ENCODE assay signal across 8 cellular contexts in genomic region chr12:56258068-56258819, GRCh38. TPM values are rescaled to one million over a fixed set of nuclear protein-coding genes. Genes with fewer than 3 reads are reported as not detected.
DNase-seq lines count a peak whose midpoint lies in the region; ATAC-seq, FAIRE-seq and TF ChIP-seq lines count a peak whose summit lies in the region.

Gene ANKRD52 (minus strand): TSS chr12:56258384. CDS start chr12:56258269, 115 bp downstream.

- no peaks in the 10 kb centered on the region for H3K9me3 ChIP-seq in psoas muscle

- H3K9me3 Mint-ChIP-seq in T-helper 1 cell treated with Interleukin-12 subunit alpha and Interleukin-12 subunit beta and Interleukin-4 antibody, amounts not matched to agents 30 μg/mL and 1 μg/mL, for 36 hours, result no peaks in the 10 kb centered on the region

- ATAC-seq in HG02610 (IDR thresholded peaks at IDR 0.05; ENCODE audit: unreplicated experiment) (peak; percentile 89), left ventricle myocardium superior (peak; percentile 98), psoas muscle (peak; percentile 71 to 84 (median 79))

- DNase-seq in GM12891 (ENCODE audit: insufficient read length, low spot score), result peak; percentile 97
- DNase-seq in NCI-H1092 treated with DMSO at 0.1 percent for 48 hours (lab: John Stamatoyannopoulos, UW), result peak; percentile 71
- peak; percentile 77 for DNase-seq in amniotic stem cell (lab: John Stamatoyannopoulos, UW)
- peak; percentile 92 for DNase-seq in left ventricle myocardium superior
- DNase-seq in psoas muscle, result peak; percentile 82 to 85

- WGBS in psoas muscle, 3 donors, result 0% methylated on average over 31 to 78 of the region's 78 CpGs
- WGBS in urinary bladder, result under 1% methylated on average over 78 of the region's 78 CpGs

- intact Hi-C loops in left ventricle myocardium superior (cut with micrococcal nuclease) (no loop called here), psoas muscle (cut with DNase I) (loop anchor here (5.0 kb wide), 3 partner anchors 36 to 131 kb away; partner anchors contain the start of genes ESYT1 (in 1 of the 2), NABP2 (in 1 of the 2) and RNF41 (in 1 of the 2))

- no peaks in the 10 kb centered on the region for H3K27me3 Mint-ChIP-seq in T-helper 1 cell treated with Interleukin-12 subunit alpha and Interleukin-12 subunit beta and Interleukin-4 antibody, amounts not matched to agents 30 μg/mL and 1 μg/mL, for 36 hours (ENCODE audit: low read depth)

- H3K27ac Mint-ChIP-seq in T-helper 1 cell treated with Interleukin-12 subunit alpha and Interleukin-12 subunit beta and Interleukin-4 antibody, amounts not matched to agents 30 μg/mL and 1 μg/mL, for 36 hours, result peak within 1 kb of the TSS; percentile 86

- peak; percentile 79 for FAIRE-seq in GM12891 (lab: Jason Lieb, UNC)

- peak within 1 kb of the TSS; percentile 89 for H3K27ac ChIP-seq in psoas muscle
- peak within 1 kb of the TSS; percentile 92 for H3K27ac ChIP-seq in urinary bladder (ENCODE audit: low read depth)

- H3K4me1 Mint-ChIP-seq in T-helper 1 cell treated with Interleukin-12 subunit alpha and Interleukin-12 subunit beta and Interleukin-4 antibody, amounts not matched to agents 30 μg/mL and 1 μg/mL, for 36 hours (ENCODE audit: low read depth), result peaks cover 15% of the 10 kb centered on the region

- peaks cover 42% of the 10 kb centered on the region for H3K4me1 ChIP-seq in psoas muscle
- H3K4me1 ChIP-seq in urinary bladder (ENCODE audit: insufficient read depth), result no peaks in the 10 kb centered on the region

- TF ChIP-seq POLR2A in GM12891 (IDR thresholded peaks at IDR 0.05; ENCODE audit: low read depth, low read length), result no peak

- no peaks in the 10 kb centered on the region for H3K27me3 ChIP-seq in psoas muscle (ENCODE audit: insufficient read depth in 3 of 3, low read length in 2 of 3)

- H3K36me3 ChIP-seq in psoas muscle (ENCODE audit: insufficient read depth in 1 of 2, low read depth in 1 of 2) (peaks cover 4 to 38% of the 10 kb centered on the region in 2 donors), urinary bladder (ENCODE audit: insufficient read depth) (peaks cover 6% of the 10 kb centered on the region)

- H3K36me3 Mint-ChIP-seq in T-helper 1 cell treated with Interleukin-12 subunit alpha and Interleukin-12 subunit beta and Interleukin-4 antibody, amounts not matched to agents 30 μg/mL and 1 μg/mL, for 36 hours (ENCODE audit: low read depth), result peaks cover 15% of the 10 kb centered on the region

- peak within 1 kb of the TSS; percentile 95 for H3K4me3 Mint-ChIP-seq in T-helper 1 cell treated with Interleukin-12 subunit alpha and Interleukin-12 subunit beta and Interleukin-4 antibody, amounts not matched to agents 30 μg/mL and 1 μg/mL, for 36 hours

- H3K4me3 ChIP-seq in psoas muscle (peak within 1 kb of the TSS; percentile 97), urinary bladder (ENCODE audit: low read depth, low read length) (peak within 1 kb of the TSS; percentile 93)

- TF ChIP-seq CTCF in psoas muscle (IDR thresholded peaks at IDR 0.05), result peak; percentile 83

TF ChIP-seq in GM12891, 5 proteins besides CTCF, POLR2A, EP300 and RAD21:
- TF ChIP-seq TAF1 (IDR thresholded peaks at IDR 0.05; ENCODE audit: low read depth, low read length) (no peak), SPI1 (IDR thresholded peaks at IDR 0.05; ENCODE audit: low read depth, low read length) (no peak), POLR2AphosphoS5 (IDR thresholded peaks at IDR 0.05; ENCODE audit: low read depth, low read length) (no peak), POU2F2 (IDR thresholded peaks at IDR 0.05; ENCODE audit: low read depth, low read length) (no peak), PAX5 (IDR thresholded peaks at IDR 0.05; ENCODE audit: insufficient read depth, low read length, severe bottlenecking) (no peak)

RNA-seq across cellular contexts. Expression of gene ANKRD52, which starts in this region (rescaled TPM):
- 14.7 TPM for polyA plus RNA-seq in GM12891 (2012; ENCODE audit: low read depth, missing spikeins)
- 28.5 TPM for total RNA-seq in left ventricle myocardium superior
- total RNA-seq in psoas muscle, result 10 to 100 TPM; 14.2 to 37.5 (median 21.5) TPM
- 10 to 100 TPM in 1 of 3 donors, 1 to 10 TPM in 2; 5.7 to 33.6 (median 6.5) TPM for polyA plus RNA-seq in psoas muscle
- total RNA-seq in urinary bladder, result 10.2 TPM
- 14.4 TPM for polyA plus RNA-seq in urinary bladder

Comparison
In these comparisons a context has a peak if more than half of its experiments do, and no peak if none do; other contexts are left out.
1. Peak in every context shown above with its lines: DNase-seq, ATAC-seq, H3K4me3 ChIP-seq and H3K27ac ChIP-seq.